Comparison of ENCODE assay signal across 17 cellular contexts in genomic region chr1:214617246-214617645, GRCh38.
"Had no signal": no experiment of that assay in that cellular context is flagged by ENCODE, and none has a peak within 500 bp of the region (broad histone marks: within the 10 kb centered on the region; RNA-seq: fewer than 3 reads in every experiment).

No MANE protein-coding gene starts in this region.

- DNase-seq: activated CD4-positive, alpha-beta memory T cell treated with anti-CD3 and anti-CD28 coated beads for 36 hours; activated naive CD4-positive, alpha-beta T cell; activated T-cell treated with anti-CD3 and anti-CD28 coated beads, Interleukin-2, amount 50 U/mL, for 48 hours; amygdala; body of pancreas; caudate nucleus; colonic mucosa; esophagus squamous epithelium; hippocampal formation; mammary epithelial cell; T1000 had no signal

- H3K4me1 Mint-ChIP-seq: stimulated activated effector memory CD8-positive, alpha-beta T cell treated with anti-CD3 and anti-CD28 coated beads, Interleukin-12 subunit alpha, Interleukin-12 subunit beta, amount 100 ng/mL, for 72 hours had no signal

- H3K9me3 ChIP-seq: body of pancreas, colonic mucosa, esophagus squamous epithelium, neutrophil had no signal

- H3K27me3 ChIP-seq: body of pancreas, colonic mucosa, esophagus squamous epithelium, neutrophil had no signal

- H3K27ac Mint-ChIP-seq: activated CD4-positive, alpha-beta memory T cell treated with anti-CD3 and anti-CD28 coated beads for 36 hours; stimulated activated effector memory CD8-positive, alpha-beta T cell treated with anti-CD3 and anti-CD28 coated beads, Interleukin-12 subunit alpha, Interleukin-12 subunit beta, amount 100 ng/mL, for 72 hours had no signal

- FAIRE-seq: keratinocyte, urothelium cell line had no signal

- H3K4me1 ChIP-seq: body of pancreas, colonic mucosa, esophagus squamous epithelium had no signal

- H3K4me3 ChIP-seq: body of pancreas, colonic mucosa, esophagus squamous epithelium had no signal

- H3K27ac ChIP-seq: body of pancreas, colonic mucosa, esophagus squamous epithelium, neutrophil had no signal

- H3K4me3 Mint-ChIP-seq: activated CD4-positive, alpha-beta memory T cell treated with anti-CD3 and anti-CD28 coated beads for 36 hours; stimulated activated effector memory CD8-positive, alpha-beta T cell treated with anti-CD3 and anti-CD28 coated beads, Interleukin-12 subunit alpha, Interleukin-12 subunit beta, amount 100 ng/mL, for 72 hours had no signal

- H3K36me3 ChIP-seq: colonic mucosa had no signal

- H3K9me3 Mint-ChIP-seq: activated CD4-positive, alpha-beta memory T cell treated with anti-CD3 and anti-CD28 coated beads for 36 hours; stimulated activated effector memory CD8-positive, alpha-beta T cell treated with anti-CD3 and anti-CD28 coated beads, Interleukin-12 subunit alpha, Interleukin-12 subunit beta, amount 100 ng/mL, for 72 hours had no signal

- H3K27me3 Mint-ChIP-seq: activated CD4-positive, alpha-beta memory T cell treated with anti-CD3 and anti-CD28 coated beads for 36 hours had no signal

- ATAC-seq: activated CD4-positive, CD25-positive, alpha-beta regulatory T cell treated with anti-CD3 and anti-CD28 coated beads, Interleukin-2, amount 50 U/mL, for 24 hours; body of pancreas; left lobe of liver; stimulated activated effector memory CD8-positive, alpha-beta T cell treated with anti-CD3 and anti-CD28 coated beads, Interleukin-12 subunit alpha, Interleukin-12 subunit beta, amount 100 ng/mL, for 72 hours had no signal
